ENCODE assay signal across 2 cellular contexts in genomic region chr9:113373676-113374392, GRCh38.
A peak's percentile ranks its signal among the peaks of the same experiment; 100 is the strongest.
TF ChIP-seq lines count a peak whose summit lies in the region.

No MANE protein-coding gene starts in this region.

TF ChIP-seq in K562, 482 proteins besides CTCF, POLR2A, EP300 and RAD21:
- TF ChIP-seq EWSR1 (IDR thresholded peaks at IDR 0.05; ENCODE audit: borderline replicate concordance, low read depth, partially characterized antibody) = no peak
- TF ChIP-seq FOXP4 (CRISPR knock-in tag; IDR thresholded peaks at IDR 0.05; ENCODE audit: borderline replicate concordance) = no peak
- TF ChIP-seq ZNF77 (CRISPR knock-in tag; IDR thresholded peaks at IDR 0.05) = no peak
- 0 out of 2 replicates have a peak, but pooled peaks have one; percentile 19 for TF ChIP-seq POLR2G (IDR thresholded peaks at IDR 0.05; ENCODE audit: low read depth, low read length)

TF ChIP-seq in GM23338, 12 proteins besides CTCF, POLR2A, EP300 and RAD21:
- TF ChIP-seq NANOG (IDR thresholded peaks at IDR 0.05; ENCODE audit: borderline replicate concordance) (no peak), EZH2phosphoT487 (IDR thresholded peaks at IDR 0.05; ENCODE audit: unreplicated experiment) (no peak), ZNF114 (CRISPR knock-in tag; IDR thresholded peaks at IDR 0.05) (no peak), ZNF462 (CRISPR knock-in tag; IDR thresholded peaks at IDR 0.05) (no peak), ZNF331 (CRISPR knock-in tag; IDR thresholded peaks at IDR 0.05; ENCODE audit: low read depth) (no peak), JUNB (IDR thresholded peaks at IDR 0.05; ENCODE audit: unreplicated experiment) (no peak), REST (IDR thresholded peaks at IDR 0.05; ENCODE audit: unreplicated experiment) (no peak), CREB1 (CRISPR knock-in tag; IDR thresholded peaks at IDR 0.05; ENCODE audit: low read depth) (no peak), EZH2 (IDR thresholded peaks at IDR 0.05; ENCODE audit: low read depth, unreplicated experiment) (no peak), POLR2AphosphoS5 (IDR thresholded peaks at IDR 0.05; ENCODE audit: low read depth) (no peak)
- TF ChIP-seq, protein P1, sequence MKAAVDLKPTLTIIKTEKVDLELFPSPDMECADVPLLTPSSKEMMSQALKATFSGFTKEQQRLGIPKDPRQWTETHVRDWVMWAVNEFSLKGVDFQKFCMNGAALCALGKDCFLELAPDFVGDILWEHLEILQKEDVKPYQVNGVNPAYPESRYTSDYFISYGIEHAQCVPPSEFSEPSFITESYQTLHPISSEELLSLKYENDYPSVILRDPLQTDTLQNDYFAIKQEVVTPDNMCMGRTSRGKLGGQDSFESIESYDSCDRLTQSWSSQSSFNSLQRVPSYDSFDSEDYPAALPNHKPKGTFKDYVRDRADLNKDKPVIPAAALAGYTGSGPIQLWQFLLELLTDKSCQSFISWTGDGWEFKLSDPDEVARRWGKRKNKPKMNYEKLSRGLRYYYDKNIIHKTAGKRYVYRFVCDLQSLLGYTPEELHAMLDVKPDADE (IDR thresholded peaks at IDR 0.05) = no peak
